In the genomic region with DNA sequence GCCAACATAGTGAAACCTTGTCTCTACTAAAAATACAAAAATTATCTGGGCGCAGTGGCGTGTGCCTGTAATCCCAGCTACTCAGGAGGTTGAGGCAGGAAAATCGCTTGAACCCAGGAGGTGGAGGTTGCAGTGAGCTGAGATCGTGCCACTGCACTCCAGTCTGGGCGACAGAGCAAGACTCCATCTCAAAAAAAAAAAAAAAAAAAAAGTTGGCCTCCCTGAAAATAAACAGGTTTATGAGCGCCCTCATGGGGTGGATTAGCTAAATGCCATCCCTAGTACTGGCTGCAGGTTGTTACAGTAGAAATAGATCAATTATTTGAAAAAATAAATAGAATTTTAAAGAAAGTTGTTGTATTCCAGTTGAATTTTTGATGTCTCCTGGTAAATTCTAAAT, we compare ENCODE assay signal across 9 cellular contexts. TPM values are rescaled to one million over a fixed set of nuclear protein-coding genes. Genes with fewer than 3 reads are reported as not detected.
DNase-seq lines count a peak whose midpoint lies in the region; ATAC-seq and TF ChIP-seq lines count a peak whose summit lies in the region.
"Not testable (repeated sequence)": the region's sequence is repeated elsewhere in the genome, so short reads cannot be mapped to it uniquely, and the experiment has no call there.
"Had no signal": no experiment of that assay in that cellular context is flagged by ENCODE, and none has a peak within 500 bp of the region (broad histone marks: within the 10 kb centered on the region; RNA-seq: fewer than 3 reads in every experiment).

No MANE protein-coding gene starts in this region.

- not testable (repeated sequence) for H3K4me3 Mint-ChIP-seq in HFFc6; stimulated activated naive B cell treated with anti-CD40 and anti-IgM and Interleukin-4, amounts not matched to agents 10 μg/mL and 1 μg/mL and 100 μg/mL, for 72 hours

- H3K27ac Mint-ChIP-seq in HFFc6; stimulated activated naive B cell treated with anti-CD40 and anti-IgM and Interleukin-4, amounts not matched to agents 10 μg/mL and 1 μg/mL and 100 μg/mL, for 72 hours: not testable (repeated sequence)

- peak; percentile 72 for TF ChIP-seq CTCF in HFFc6 (IDR thresholded peaks at IDR 0.05)

- H3K27me3 Mint-ChIP-seq in HFFc6 (ENCODE audit: insufficient read depth); stimulated activated naive B cell treated with anti-CD40 and anti-IgM and Interleukin-4, amounts not matched to agents 10 μg/mL and 1 μg/mL and 100 μg/mL, for 72 hours: not testable (repeated sequence)

- not testable (repeated sequence) for H3K9me3 Mint-ChIP-seq in HFFc6; stimulated activated naive B cell treated with anti-CD40 and anti-IgM and Interleukin-4, amounts not matched to agents 10 μg/mL and 1 μg/mL and 100 μg/mL, for 72 hours

- not testable (repeated sequence) for H3K36me3 Mint-ChIP-seq in HFFc6 (ENCODE audit: low read depth)
- H3K36me3 Mint-ChIP-seq in stimulated activated naive B cell treated with anti-CD40 and anti-IgM and Interleukin-4, amounts not matched to agents 10 μg/mL and 1 μg/mL and 100 μg/mL, for 72 hours = peaks cover 19 to 20% of the 10 kb centered on the region in 2 donors

- DNase-seq in D341Med (ENCODE audit: low spot score) (peak; percentile 37), HFFc6 (peak; percentile 42), NCI-H2227 (lab: John Stamatoyannopoulos, UW; ENCODE audit: unreplicated experiment) (peak; percentile 62), T-helper 2 cell (peak in 4 of 5 experiments; percentile 3 to 69 (median 14)), fibroblast of peridontal ligament (ENCODE audit: extremely low read depth) (peak; percentile 44), myocyte (ENCODE audit: low read depth) (peak; percentile 43)
- peak; percentile 50 for DNase-seq in activated naive CD4-positive, alpha-beta T cell treated with anti-CD3 and anti-CD28 coated beads, Interleukin-2, amount 50 U/mL, for 16 hours
- peak; percentile 35 for DNase-seq in stimulated activated naive B cell treated with anti-CD40 and anti-IgM and Interleukin-4, amounts not matched to agents 10 μg/mL and 1 μg/mL and 100 μg/mL, for 72 hours

- H3K4me1 Mint-ChIP-seq in HFFc6 (ENCODE audit: low read depth); stimulated activated naive B cell treated with anti-CD40 and anti-IgM and Interleukin-4, amounts not matched to agents 10 μg/mL and 1 μg/mL and 100 μg/mL, for 72 hours: not testable (repeated sequence)

- peak; percentile 50 to 63 for ATAC-seq in stimulated activated naive B cell treated with anti-CD40 and anti-IgM and Interleukin-4, amounts not matched to agents 10 μg/mL and 1 μg/mL and 100 μg/mL, for 72 hours (replicated peaks)

RNA-seq across cellular contexts. Expression of gene STX8, which starts 20.9 kb away (rescaled TPM):
- total RNA-seq in HFFc6 (2021; fragmentation: NEBNext Ultra II Directional; extraction: Animal tissue kit (Norgen Biotek cat#: 25700)) = 10 to 100 TPM; 48.9 to 73.8 (median 60.9) TPM
- total RNA-seq in myocyte = 44.6 and 55.9 TPM in 2 replicates
- 68.6 TPM for polyA plus RNA-seq in myocyte (2012)

RNA-seq across cellular contexts. Expression of gene CFAP52, which starts 21.7 kb away (rescaled TPM):
- not detected for total RNA-seq in HFFc6 (2021; fragmentation: NEBNext Ultra II Directional; extraction: Animal tissue kit (Norgen Biotek cat#: 25700))
- not detected in 2 replicates for total RNA-seq in myocyte
- 0.15 TPM for polyA plus RNA-seq in myocyte (2012)
- total RNA-seq: mesenteric fat pad had no signal

Comparison
In these comparisons a context has a peak if more than half of its experiments do, and no peak if none do; other contexts are left out.
1. Peak in every context shown above with its lines: DNase-seq and ATAC-seq.